ENCODE assay signal across 8 cellular contexts in genomic region chr19:47707135-47707925, GRCh38. TPM values are rescaled to one million over a fixed set of nuclear protein-coding genes. Genes with fewer than 3 reads are reported as not detected.
DNase-seq lines count a peak whose midpoint lies in the region; ATAC-seq, FAIRE-seq and TF ChIP-seq lines count a peak whose summit lies in the region.

No MANE protein-coding gene starts in this region.

- peaks cover 5% of the 10 kb centered on the region for H3K27me3 Mint-ChIP-seq in activated CD4-positive, alpha-beta T cell treated with anti-CD3 and anti-CD28 coated beads, Interleukin-2, amount 10 ng/mL, durations not matched to agents 7 days and 5 days

- peak; percentile 20 for FAIRE-seq in H54 (lab: Jason Lieb, UNC)

- ATAC-seq in HG03378 (IDR thresholded peaks at IDR 0.05; ENCODE audit: unreplicated experiment), result no peak

- no peak overlapping the region for H3K27ac Mint-ChIP-seq in activated CD4-positive, alpha-beta T cell treated with anti-CD3 and anti-CD28 coated beads, Interleukin-2, amount 10 ng/mL, durations not matched to agents 7 days and 5 days

- no peaks in the 10 kb centered on the region for H3K9me3 Mint-ChIP-seq in activated CD4-positive, alpha-beta T cell treated with anti-CD3 and anti-CD28 coated beads, Interleukin-2, amount 10 ng/mL, durations not matched to agents 7 days and 5 days

- H3K4me1 Mint-ChIP-seq in activated CD4-positive, alpha-beta T cell treated with anti-CD3 and anti-CD28 coated beads, Interleukin-2, amount 10 ng/mL, durations not matched to agents 7 days and 5 days, result no peaks in the 10 kb centered on the region

- CTCF ChIA-PET in activated CD4-positive, alpha-beta T cell treated with anti-CD3 and anti-CD28 coated beads, Interleukin-2, amount 10 ng/mL, durations not matched to agents 7 days and 5 days (lab: Charles Lee), result interaction anchor here (0.6 to 5.6 kb wide), 24 partner anchors 9 to 1825 kb away, joined by 3 to 64 read pairs (median 3); partner anchors contain the start of genes CCDC9, DHX34, KPTN and NOP53

- H3K4me3 Mint-ChIP-seq in activated CD4-positive, alpha-beta T cell treated with anti-CD3 and anti-CD28 coated beads, Interleukin-2, amount 10 ng/mL, durations not matched to agents 7 days and 5 days, result no peak overlapping the region

- no peak for TF ChIP-seq POLR2A in H54 (IDR thresholded peaks at IDR 0.05; ENCODE audit: low read depth, low read length)

- H3K36me3 Mint-ChIP-seq in activated CD4-positive, alpha-beta T cell treated with anti-CD3 and anti-CD28 coated beads, Interleukin-2, amount 10 ng/mL, durations not matched to agents 7 days and 5 days (ENCODE audit: low read depth), result peaks cover 3% of the 10 kb centered on the region

- POLR2A ChIA-PET in activated CD4-positive, alpha-beta T cell treated with anti-CD3 and anti-CD28 coated beads, Interleukin-2, amount 10 ng/mL, durations not matched to agents 7 days and 5 days (lab: Charles Lee), result interaction anchor here (1.1 kb wide), 1 partner anchor 271 kb away, joined by 3 read pairs; no protein-coding TSS in a partner anchor

- DNase-seq in AML-193 (lab: John Stamatoyannopoulos, UW), result peak; percentile 71 to 76
- no peak for DNase-seq in H54 (ENCODE audit: insufficient read length, low spot score)
- peak; percentile 72 to 83 for DNase-seq in NCI-H524 (lab: John Stamatoyannopoulos, UW)
- peak; percentile 83 for DNase-seq in activated CD4-positive, alpha-beta T cell treated with anti-CD3 and anti-CD28 coated beads, Interleukin-2, amount 10 ng/mL, durations not matched to agents 7 days and 5 days
- peak; percentile 70 for DNase-seq in dedifferentiated amniotic fluid mesenchymal stem cell (ENCODE audit: extremely low spot score)
- DNase-seq in medulla oblongata (ENCODE audit: extremely low spot score), result peak; percentile 71
- DNase-seq in stimulated activated CD8-positive, alpha-beta memory T cell treated with anti-CD3 and anti-CD28 coated beads, Interleukin-15, amount 100 ng/mL, for 48 hours (ENCODE audit: low read depth in 2 of 2), result peak; percentile 65 to 72

RNA-seq across cellular contexts. Expression of gene EHD2, which starts 5.9 kb away (rescaled TPM):
- total RNA-seq in activated CD4-positive, alpha-beta T cell treated with anti-CD3 and anti-CD28 coated beads, Interleukin-2, amount 10 ng/mL, durations not matched to agents 7 days and 5 days, result not detected

RNA-seq across cellular contexts. Expression of gene NOP53, which starts 38.0 kb away (rescaled TPM):
- 100 to 1,000 TPM; 368 to 402 TPM for total RNA-seq in activated CD4-positive, alpha-beta T cell treated with anti-CD3 and anti-CD28 coated beads, Interleukin-2, amount 10 ng/mL, durations not matched to agents 7 days and 5 days
